Comparison of ENCODE assay signal across 21 cellular contexts in the genomic region with DNA sequence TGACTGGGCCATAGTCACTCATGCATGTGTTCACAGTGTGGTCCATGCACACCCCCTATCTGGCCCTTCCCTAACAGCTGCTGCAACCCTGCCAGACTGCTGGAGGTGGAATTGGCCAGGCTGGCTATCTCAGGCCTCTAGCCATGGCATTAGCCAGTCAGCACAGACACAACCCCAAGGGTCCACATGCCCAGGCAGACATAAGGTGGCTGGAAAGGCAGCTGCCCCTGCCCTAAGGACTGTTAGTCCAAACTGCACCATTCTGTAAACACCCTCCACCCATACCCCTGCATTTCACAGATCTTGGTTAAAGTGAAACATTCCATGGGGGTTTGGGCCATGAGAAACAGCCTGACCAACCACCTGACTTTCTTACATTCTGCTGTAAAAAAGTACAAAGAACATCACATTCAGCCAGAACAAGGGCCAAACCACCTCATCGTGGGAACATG.
A peak's percentile ranks its signal among the peaks of the same experiment; 100 is the strongest.
DNase-seq lines count a peak whose midpoint lies in the region; ATAC-seq and TF ChIP-seq lines count a peak whose summit lies in the region.
"Had no signal": no experiment of that assay in that cellular context is flagged by ENCODE, and none has a peak within 500 bp of the region (broad histone marks: within the 10 kb centered on the region; RNA-seq: fewer than 3 reads in every experiment).

No MANE protein-coding gene starts in this region.

- no peak overlapping the region for H3K4ac ChIP-seq in IMR-90 (ENCODE audit: low read depth, low read length)
- no peak overlapping the region for H3K4ac ChIP-seq in mesenchymal stem cell (ENCODE audit: low read depth in 1 of 2, low read length in 2 of 2)

- peaks cover 0 to 4% of the 10 kb centered on the region in 2 experiments; a peak in 1 of 4 replicates for H3K79me1 ChIP-seq in IMR-90 (ENCODE audit: low read depth in 1 of 2, low read length in 2 of 2)
- peaks cover 7% of the 10 kb centered on the region for H3K79me1 ChIP-seq in mesenchymal stem cell (replicated peaks; ENCODE audit: low read length, poor library complexity, severe bottlenecking)

- H3K56ac ChIP-seq in IMR-90 (ENCODE audit: extremely low read depth, insufficient read depth, low read length): no peak overlapping the region

- H3K9me1 ChIP-seq in IMR-90 (ENCODE audit: insufficient read depth, low read length): peaks cover 11% of the 10 kb centered on the region; the same call in 1 of the 2 replicates

- CTCF ChIA-PET in IMR-90 (lab: Yijun Ruan, JAX): no interaction called here
- CTCF ChIA-PET in MCF 10A (lab: Yijun Ruan, JAX): interaction anchor here (0.6 to 1.8 kb wide), 2 partner anchors 207 to 599 kb away, joined by 3 to 4 read pairs; no protein-coding TSS in a partner anchor

- peak; percentile 63 for DNase-seq in IMR-90
- peak; percentile 47 for DNase-seq in coronary artery (ENCODE audit: low spot score)
- DNase-seq in mesenchymal stem cell: peak; percentile 33
- DNase-seq in renal cortical epithelial cell (ENCODE audit: low read depth): peak; percentile 85
- DNase-seq in amniotic stem cell (lab: John Stamatoyannopoulos, UW): no peak
- no peak for DNase-seq in MCF 10A (ENCODE audit: unreplicated experiment)
- no peak for DNase-seq in CD1c-positive myeloid dendritic cell (ENCODE audit: extremely low spot score)
- DNase-seq in ovary: no peak
- DNase-seq: activated CD4-positive, alpha-beta T cell treated with anti-CD3 and anti-CD28 coated beads for 4 hours; CD4-positive, CD25-positive, alpha-beta regulatory T cell; DMS53; left colon; NCI-H187; NCI-H2227 treated with DMSO at 0.1 percent for 48 hours; NCI-H82; testis had no signal

- H2BK15ac ChIP-seq in IMR-90 (ENCODE audit: low read depth, low read length): no peak overlapping the region
- H2BK15ac ChIP-seq in mesenchymal stem cell (ENCODE audit: low read depth, poor library complexity, severe bottlenecking): no peak overlapping the region

- no CpG with 5 or more reads among the region's 1 CpG for WGBS in IMR-90 (ENCODE audit: extremely low coverage in 2 of 2, insufficient read length in 1 of 2), 2 experiments
- WGBS in mesenchymal stem cell: 96% methylated on average over 1 of the region's 1 CpG
- 15 to 47% (median 32%) methylated on average over 1 of the region's 1 CpG for WGBS in ovary, 3 donors

- H2AFZ ChIP-seq in IMR-90 (replicated peaks; ENCODE audit: low read length, poor library complexity) (no peak overlapping the region), mesenchymal stem cell (ENCODE audit: low read depth, low read length) (no peak overlapping the region)
- H2AFZ ChIP-seq: GM23338 had no signal

- H2BK5ac ChIP-seq in IMR-90 (ENCODE audit: low read depth, low read length, poor library complexity, severe bottlenecking) (no peak overlapping the region), mesenchymal stem cell (ENCODE audit: low read depth, low read length, poor library complexity, severe bottlenecking) (no peak overlapping the region)

- H3K23ac ChIP-seq in IMR-90 (ENCODE audit: low read depth, low read length) (no peak overlapping the region), mesenchymal stem cell (ENCODE audit: low read length in 2 of 2) (no peak overlapping the region)

- no peak overlapping the region for H2BK20ac ChIP-seq in IMR-90 (ENCODE audit: low read depth, low read length)

- H3K4me2 ChIP-seq in IMR-90 (ENCODE audit: low read depth, low read length): no peak overlapping the region
- no peak overlapping the region for H3K4me2 ChIP-seq in mesenchymal stem cell (ENCODE audit: low read length, poor library complexity, severe bottlenecking)
- H3K4me2 ChIP-seq: GM23338 had no signal

- no peak overlapping the region for H3K18ac ChIP-seq in IMR-90 (ENCODE audit: low read depth, low read length)
- H3K18ac ChIP-seq in mesenchymal stem cell (ENCODE audit: low read depth in 1 of 2, low read length in 2 of 2): no peak overlapping the region

- POLR2A ChIA-PET in IMR-90 (lab: Charles Lee; ENCODE audit: unreplicated experiment) (no interaction called here), MCF 10A (lab: Yijun Ruan, JAX) (no interaction called here)

- H3K4me1 Mint-ChIP-seq in MCF 10A (ENCODE audit: insufficient read depth, unreplicated experiment): peaks cover 9% of the 10 kb centered on the region
- H3K4me1 Mint-ChIP-seq: mesothelial cell of epicardium had no signal

- TF ChIP-seq POLR2A in IMR-90 (IDR thresholded peaks at IDR 0.05; ENCODE audit: low read depth, low read length) (no peak), ovary (IDR thresholded peaks at IDR 0.05) (no peak)

- in situ Hi-C loops in IMR-90 (cut with MboI; ENCODE audit: low sequenced_read_pairs): no loop called here

- no peak overlapping the region for H4K91ac ChIP-seq in IMR-90 (ENCODE audit: insufficient read depth, low read depth, low read length)
- no peak overlapping the region for H4K91ac ChIP-seq in mesenchymal stem cell (ENCODE audit: low read length)

- peaks cover 6% of the 10 kb centered on the region; the same call in 1 of the 2 replicates for H3K36me3 ChIP-seq in IMR-90 (ENCODE audit: control insufficient read depth, insufficient read depth, low read length)
- H3K36me3 ChIP-seq in mesenchymal stem cell (ENCODE audit: control insufficient read depth in 1 of 2, insufficient read depth in 2 of 2, low read depth in 1 of 2, low read length in 2 of 2): peaks cover 16 to 21% of the 10 kb centered on the region in 2 experiments
- no peaks in the 10 kb centered on the region for H3K36me3 ChIP-seq in ovary
- H3K36me3 ChIP-seq: cardiac muscle cell, neutrophil had no signal

- no peak for TF ChIP-seq EP300 in ovary (IDR thresholded peaks at IDR 0.05)

- H2BK12ac ChIP-seq in mesenchymal stem cell (ENCODE audit: low read length in 2 of 2): no peak overlapping the region

- no peak overlapping the region for H3K4me3 Mint-ChIP-seq in MCF 10A (ENCODE audit: unreplicated experiment)
- H3K4me3 Mint-ChIP-seq: CD4-positive, CD25-positive, alpha-beta regulatory T cell; GM23338; mesothelial cell of epicardium; stimulated activated effector memory CD8-positive, alpha-beta T cell treated with anti-CD3 and anti-CD28 coated beads, Interleukin-12 subunit alpha, Interleukin-12 subunit beta, amount 100 ng/mL, for 72 hours had no signal

- H3K27ac Mint-ChIP-seq in MCF 10A (ENCODE audit: low read depth, unreplicated experiment): no peak overlapping the region
- H3K27ac Mint-ChIP-seq: CD4-positive, CD25-positive, alpha-beta regulatory T cell; GM23338; mesothelial cell of epicardium; stimulated activated effector memory CD8-positive, alpha-beta T cell treated with anti-CD3 and anti-CD28 coated beads, Interleukin-12 subunit alpha, Interleukin-12 subunit beta, amount 100 ng/mL, for 72 hours had no signal

- H3K4me3 ChIP-seq in IMR-90 (ENCODE audit: insufficient read depth, low read depth, low read length): no peak overlapping the region
- no peak overlapping the region for H3K4me3 ChIP-seq in coronary artery
- no peak overlapping the region for H3K4me3 ChIP-seq in mesenchymal stem cell (ENCODE audit: insufficient read depth in 1 of 2, low read depth in 1 of 2, low read length in 2 of 2)
- H3K4me3 ChIP-seq in ovary: no peak overlapping the region
- H3K4me3 ChIP-seq: cardiac muscle cell, GM23338, testis had no signal

- 0 out of 2 replicates have a peak overlapping the region, but pooled peaks have one; percentile 31 for H3K14ac ChIP-seq in IMR-90 (replicated peaks; ENCODE audit: low read depth, low read length)
- H3K14ac ChIP-seq in mesenchymal stem cell (ENCODE audit: low read length in 2 of 2): peak overlapping the region in 1 of 2 experiments; percentile 11

- intact Hi-C loops in IMR-90 (cut with micrococcal nuclease) (no loop called here), MCF 10A (cut with micrococcal nuclease) (no loop called here), ovary (cut with DNase I) (no loop called here)

- H4K5ac ChIP-seq in IMR-90 (ENCODE audit: low read depth, low read length): no peak overlapping the region

- H3K4me1 ChIP-seq in IMR-90 (ENCODE audit: control insufficient read depth, insufficient read depth, low read length) (peaks cover 12% of the 10 kb centered on the region), mesenchymal stem cell (ENCODE audit: control insufficient read depth, insufficient read depth, low read depth, low read length) (peaks cover 3% of the 10 kb centered on the region), ovary (ENCODE audit: insufficient read depth) (no peaks in the 10 kb centered on the region)
- H3K4me1 ChIP-seq: testis had no signal

- no TSS peak for BruUV-seq in IMR-90 (replicated peaks; lab: Mats Ljungman, UMichigan)
- no TSS peak for BruUV-seq in MCF 10A (replicated peaks; lab: Mats Ljungman, UMichigan)

- H3K27me3 ChIP-seq in IMR-90 (ENCODE audit: control insufficient read depth, insufficient read depth, low read length): no peaks in the 10 kb centered on the region
- no peaks in the 10 kb centered on the region for H3K27me3 ChIP-seq in mesenchymal stem cell (ENCODE audit: control insufficient read depth in 1 of 2, insufficient read depth in 1 of 2, low read length in 2 of 2)
- H3K27me3 ChIP-seq in ovary: no peaks in the 10 kb centered on the region
- H3K27me3 ChIP-seq: cardiac muscle cell, neutrophil, testis had no signal

- no peak overlapping the region for H2BK120ac ChIP-seq in IMR-90 (ENCODE audit: low read depth, low read length)
- no peak overlapping the region for H2BK120ac ChIP-seq in mesenchymal stem cell (ENCODE audit: low read depth, low read length)

- dilution Hi-C loops in IMR-90 (cut with HindIII; ENCODE audit: low sequenced_read_pairs, unreplicated experiment): no loop called here

- TF ChIP-seq CTCF in IMR-90 (conservative IDR thresholded peaks at IDR 0.05; ENCODE audit: low read depth, low read length): no peak
- no peak for TF ChIP-seq CTCF in coronary artery (IDR thresholded peaks at IDR 0.05)
- TF ChIP-seq CTCF in MCF 10A (IDR thresholded peaks at IDR 0.05; ENCODE audit: unreplicated experiment): no peak
- no peak for TF ChIP-seq CTCF in ovary (IDR thresholded peaks at IDR 0.05)

- H4K8ac ChIP-seq in IMR-90 (ENCODE audit: low read depth in 2 of 2, low read length in 2 of 2) (no peak overlapping the region), mesenchymal stem cell (ENCODE audit: low read length) (no peak overlapping the region)

- H3K36me3 Mint-ChIP-seq in MCF 10A (ENCODE audit: insufficient read depth, unreplicated experiment): peaks cover 95% of the 10 kb centered on the region
- H3K36me3 Mint-ChIP-seq: CD4-positive, CD25-positive, alpha-beta regulatory T cell; stimulated activated effector memory CD8-positive, alpha-beta T cell treated with anti-CD3 and anti-CD28 coated beads, Interleukin-12 subunit alpha, Interleukin-12 subunit beta, amount 100 ng/mL, for 72 hours had no signal

- TF ChIP-seq RAD21 in IMR-90 (IDR thresholded peaks at IDR 0.05; ENCODE audit: low read length): no peak

- peak; percentile 70 for ATAC-seq in IMR-90 (ENCODE audit: low read depth)
- ATAC-seq: GM23338; left colon; stimulated activated effector memory CD8-positive, alpha-beta T cell treated with anti-CD3 and anti-CD28 coated beads, Interleukin-12 subunit alpha, Interleukin-12 subunit beta, amount 100 ng/mL, for 72 hours had no signal

- H3K27me3 Mint-ChIP-seq in MCF 10A (ENCODE audit: insufficient read depth, unreplicated experiment): no peaks in the 10 kb centered on the region
- H3K27me3 Mint-ChIP-seq: CD4-positive, CD25-positive, alpha-beta regulatory T cell had no signal

- no peak overlapping the region for H2AK9ac ChIP-seq in IMR-90 (replicated peaks; ENCODE audit: low read depth, low read length, poor library complexity)

- no peak overlapping the region for H2AK5ac ChIP-seq in IMR-90 (ENCODE audit: low read depth, low read length)
- no peak overlapping the region for H2AK5ac ChIP-seq in mesenchymal stem cell (ENCODE audit: low read length, severe bottlenecking)

- H3K9me3 Mint-ChIP-seq in MCF 10A (ENCODE audit: unreplicated experiment): peaks cover 11% of the 10 kb centered on the region

- no peaks in the 10 kb centered on the region; the same call in 1 of the 2 replicates for H4K20me1 ChIP-seq in IMR-90 (ENCODE audit: insufficient read depth, low read length)

- H3K9ac ChIP-seq in IMR-90 (ENCODE audit: low read depth, low read length): no peak overlapping the region
- H3K9ac ChIP-seq in mesenchymal stem cell (ENCODE audit: low read length): no peak overlapping the region

- peaks cover 5% of the 10 kb centered on the region for H3K9me3 ChIP-seq in IMR-90 (ENCODE audit: control insufficient read depth, insufficient read depth, low read length)
- H3K9me3 ChIP-seq in mesenchymal stem cell (ENCODE audit: control insufficient read depth, low read length): peaks cover 17% of the 10 kb centered on the region
- H3K9me3 ChIP-seq in ovary: no peaks in the 10 kb centered on the region
- H3K9me3 ChIP-seq: testis had no signal

- H3K27ac ChIP-seq in IMR-90 (ENCODE audit: insufficient read depth, low read length): no peak overlapping the region
- no peak overlapping the region for H3K27ac ChIP-seq in coronary artery
- H3K27ac ChIP-seq in mesenchymal stem cell (ENCODE audit: low read length, poor library complexity, severe bottlenecking): no peak overlapping the region
- H3K27ac ChIP-seq in ovary: no peak overlapping the region
- H3K27ac ChIP-seq: neutrophil, testis had no signal

Comparison
In these comparisons a context has a peak if more than half of its experiments do, and no peak if none do; other contexts are left out.
1. DNase-seq: peak in IMR-90 (single experiment), coronary artery (single experiment), mesenchymal stem cell (single experiment) and renal cortical epithelial cell (single experiment); none in amniotic stem cell (single experiment), MCF 10A (single experiment), CD1c-positive myeloid dendritic cell (single experiment) and ovary (0 of 5).